In genomic region chr13:52984881-52985363, GRCh38 we compare ENCODE assay signal across 6 cellular contexts. TPM values are rescaled to one million over a fixed set of nuclear protein-coding genes. Genes with fewer than 3 reads are reported as not detected.
"Had no signal": no experiment of that assay in that cellular context is flagged by ENCODE, and none has a peak within 500 bp of the region (broad histone marks: within the 10 kb centered on the region; RNA-seq: fewer than 3 reads in every experiment).

No MANE protein-coding gene starts in this region.

- DNase-seq: GM23248, H9, HCEC 1CT, IMR-90 had no signal

- ATAC-seq: K562 had no signal

RNA-seq across cellular contexts. Expression of gene OLFM4, which starts 43.7 kb away (rescaled TPM):
- polyA plus RNA-seq: GM23248, H1, IMR-90, K562 had no signal
